11 cellular contexts compared by ENCODE assay signal in the genomic region with DNA sequence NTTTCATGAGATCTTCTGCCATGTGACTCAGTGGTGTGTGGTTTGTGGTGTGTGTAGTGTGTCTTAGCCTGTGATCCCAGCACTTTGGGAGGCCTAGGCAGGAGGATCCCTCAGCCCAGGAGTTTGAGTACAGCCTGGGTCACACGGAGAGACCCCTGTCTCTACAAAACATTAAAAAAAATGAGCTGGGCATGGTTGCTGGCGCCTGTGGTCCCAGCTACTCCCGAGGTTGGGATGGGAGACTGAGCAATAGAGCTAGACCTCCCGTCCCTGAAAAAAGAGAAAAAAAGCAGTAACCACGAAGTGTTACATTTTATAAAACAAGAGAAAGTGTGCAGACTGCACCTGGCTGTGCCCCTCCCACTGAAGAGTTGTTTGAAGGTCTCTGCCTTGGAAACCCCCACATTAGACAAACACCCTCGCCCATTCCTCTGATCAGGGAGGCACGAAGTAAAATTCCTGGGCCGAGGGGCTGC. TPM values are rescaled to one million over a fixed set of nuclear protein-coding genes. Genes with fewer than 3 reads are reported as not detected.
DNase-seq lines count a peak whose midpoint lies in the region; ATAC-seq and TF ChIP-seq lines count a peak whose summit lies in the region.
"Had no signal": no experiment of that assay in that cellular context is flagged by ENCODE, and none has a peak within 500 bp of the region (broad histone marks: within the 10 kb centered on the region; RNA-seq: fewer than 3 reads in every experiment).

No MANE protein-coding gene starts in this region.

- H3K4me3 Mint-ChIP-seq in activated naive CD4-positive, alpha-beta T cell treated with anti-CD3 and anti-CD28 coated beads for 36 hours, result no peak overlapping the region

- peak; percentile 44 for DNase-seq in activated naive CD4-positive, alpha-beta T cell treated with anti-CD3 and anti-CD28 coated beads for 36 hours
- no peak for DNase-seq in activated naive CD4-positive, alpha-beta T cell (lab: John Stamatoyannopoulos, UW)
- DNase-seq in RWPE2 (ENCODE audit: low spot score) (no peak), GM13977 (ENCODE audit: low spot score) (no peak)
- DNase-seq in effector memory CD4-positive, alpha-beta T cell, result peak in 1 of 3 donors; percentile 5
- peak; percentile 39 for DNase-seq in stimulated activated naive CD8-positive, alpha-beta T cell treated with anti-CD3 and anti-CD28 coated beads, Interleukin-15, Interleukin-2, amounts not matched to agents 100 U/mL and 50 U/mL, for 24 hours
- DNase-seq in stimulated activated naive CD4-positive, alpha-beta T cell treated with Interleukin-2 at 50 U/mL for 16 hours (lab: John Stamatoyannopoulos, UW), result no peak
- DNase-seq: NCI-H526, T-helper 9 cell had no signal

- CTCF ChIA-PET in activated naive CD4-positive, alpha-beta T cell treated with anti-CD3 and anti-CD28 coated beads for 36 hours (lab: Charles Lee), result interaction anchor here (0.8 kb wide), 1 partner anchor 10 kb away, joined by 6 read pairs; no protein-coding TSS in a partner anchor

- H3K36me3 ChIP-seq in RWPE2 (ENCODE audit: low read depth), result no peaks in the 10 kb centered on the region
- no peaks in the 10 kb centered on the region for H3K36me3 ChIP-seq in effector memory CD4-positive, alpha-beta T cell (ENCODE audit: control insufficient read depth, insufficient read depth, low read length)
- H3K36me3 ChIP-seq: pancreas had no signal

- intact Hi-C loops in activated naive CD4-positive, alpha-beta T cell treated with anti-CD3 and anti-CD28 coated beads for 36 hours (cut with micrococcal nuclease), result no loop called here

- TF ChIP-seq CTCF in RWPE2 (IDR thresholded peaks at IDR 0.05; ENCODE audit: poor library complexity, severe bottlenecking), result no peak
- no peak for TF ChIP-seq CTCF in GM13977 (IDR thresholded peaks at IDR 0.05; ENCODE audit: extremely low read depth, insufficient read depth, missing control alignments)

- no peak overlapping the region for H3K27ac ChIP-seq in RWPE2 (ENCODE audit: poor library complexity, severe bottlenecking)
- peak overlapping the region; percentile 45 for H3K27ac ChIP-seq in effector memory CD4-positive, alpha-beta T cell (ENCODE audit: insufficient read depth, low read length, poor library complexity, severe bottlenecking)
- H3K27ac ChIP-seq: pancreas had no signal

- H3K27me3 ChIP-seq in RWPE2 (ENCODE audit: insufficient read depth, poor library complexity, severe bottlenecking), result no peaks in the 10 kb centered on the region
- H3K27me3 ChIP-seq in effector memory CD4-positive, alpha-beta T cell (replicated peaks; ENCODE audit: control insufficient read depth, insufficient read depth, low read length, poor library complexity, severe bottlenecking), result no peaks in the 10 kb centered on the region
- H3K27me3 ChIP-seq: pancreas had no signal

- H3K4me1 Mint-ChIP-seq in activated naive CD4-positive, alpha-beta T cell treated with anti-CD3 and anti-CD28 coated beads for 36 hours (ENCODE audit: low read depth), result peaks cover 11% of the 10 kb centered on the region

- H3K27ac Mint-ChIP-seq in activated naive CD4-positive, alpha-beta T cell treated with anti-CD3 and anti-CD28 coated beads for 36 hours, result no peak overlapping the region

- peak; percentile 33; the same call in 2 of the 3 replicates for ATAC-seq in RWPE2 (ENCODE audit: low read depth)
- peak; percentile 15 for ATAC-seq in stimulated activated naive CD8-positive, alpha-beta T cell treated with anti-CD3 and anti-CD28 coated beads, Interleukin-15, Interleukin-2, amounts not matched to agents 100 U/mL and 50 U/mL, for 24 hours
- no peak for ATAC-seq in GM19395 (IDR thresholded peaks at IDR 0.05; ENCODE audit: unreplicated experiment)

- no peaks in the 10 kb centered on the region for H3K9me3 Mint-ChIP-seq in activated naive CD4-positive, alpha-beta T cell treated with anti-CD3 and anti-CD28 coated beads for 36 hours

- in situ Hi-C loops in GM13977 (cut with MboI; ENCODE audit: low pct_unique_long_range_greater_than_20kb, low sequenced_read_pairs, unreplicated experiment), result no loop called here

- no peaks in the 10 kb centered on the region for H3K36me3 Mint-ChIP-seq in activated naive CD4-positive, alpha-beta T cell treated with anti-CD3 and anti-CD28 coated beads for 36 hours (ENCODE audit: low read depth)

- no peak overlapping the region for H3K4me3 ChIP-seq in RWPE2 (ENCODE audit: severe bottlenecking)
- H3K4me3 ChIP-seq in effector memory CD4-positive, alpha-beta T cell (ENCODE audit: insufficient read depth, low read depth, low read length, poor library complexity, severe bottlenecking), result no peak overlapping the region
- H3K4me3 ChIP-seq: pancreas had no signal

- no peaks in the 10 kb centered on the region for H3K4me1 ChIP-seq in RWPE2 (ENCODE audit: insufficient read depth, poor library complexity, severe bottlenecking)
- H3K4me1 ChIP-seq in effector memory CD4-positive, alpha-beta T cell (ENCODE audit: control insufficient read depth, insufficient read depth, low read length, poor library complexity, severe bottlenecking), result peaks cover 12% of the 10 kb centered on the region
- H3K4me1 ChIP-seq: pancreas had no signal

- H3K9me3 ChIP-seq in RWPE2 (ENCODE audit: severe bottlenecking), result no peaks in the 10 kb centered on the region
- no peaks in the 10 kb centered on the region for H3K9me3 ChIP-seq in effector memory CD4-positive, alpha-beta T cell (ENCODE audit: control insufficient read depth, low read length)
- H3K9me3 ChIP-seq: pancreas had no signal

- H3K27me3 Mint-ChIP-seq in activated naive CD4-positive, alpha-beta T cell treated with anti-CD3 and anti-CD28 coated beads for 36 hours (ENCODE audit: low read depth), result no peaks in the 10 kb centered on the region

RNA-seq across cellular contexts. Expression of gene RNU6ATAC, which starts 21.2 kb away (rescaled TPM):
- 10 to 100 TPM in 1 of 2 experiments, not detected in 1; 28.1 TPM for total RNA-seq in activated naive CD4-positive, alpha-beta T cell treated with anti-CD3 and anti-CD28 coated beads for 36 hours

RNA-seq across cellular contexts. Expression of gene WDR5, which starts 49.7 kb away (rescaled TPM):
- total RNA-seq in activated naive CD4-positive, alpha-beta T cell treated with anti-CD3 and anti-CD28 coated beads for 36 hours, result 10 to 100 TPM; 39.4 to 40.4 TPM

Comparison
In these comparisons a context has a peak if more than half of its experiments do, and no peak if none do; other contexts are left out.
1. DNase-seq: peak in activated naive CD4-positive, alpha-beta T cell treated with anti-CD3 and anti-CD28 coated beads for 36 hours (single experiment) and stimulated activated naive CD8-positive, alpha-beta T cell treated with anti-CD3 and anti-CD28 coated beads, Interleukin-15, Interleukin-2, amounts not matched to agents 100 U/mL and 50 U/mL, for 24 hours (single experiment); none in activated naive CD4-positive, alpha-beta T cell (0 of 4), RWPE2 (single experiment), stimulated activated naive CD4-positive, alpha-beta T cell treated with Interleukin-2 at 50 U/mL for 16 hours (single experiment) and GM13977 (single experiment).